In genomic region chr17:57909548-57909947, GRCh38 we compare ENCODE assay signal across 26 cellular contexts. TPM values are rescaled to one million over a fixed set of nuclear protein-coding genes. Genes with fewer than 3 reads are reported as not detected.
DNase-seq lines count a peak whose midpoint lies in the region; ATAC-seq and TF ChIP-seq lines count a peak whose summit lies in the region.
"Had no signal": no experiment of that assay in that cellular context is flagged by ENCODE, and none has a peak within 500 bp of the region (broad histone marks: within the 10 kb centered on the region; RNA-seq: fewer than 3 reads in every experiment).

No MANE protein-coding gene starts in this region.

- H3K4me3 Mint-ChIP-seq in Calu3 (ENCODE audit: low read depth, unreplicated experiment) (no peak overlapping the region), neural crest cell (peak overlapping the region; percentile 24)
- no peak overlapping the region for H3K4me3 Mint-ChIP-seq in CD4-positive, alpha-beta T cell
- H3K4me3 Mint-ChIP-seq: activated CD8-positive, alpha-beta memory T cell treated with anti-CD3 and anti-CD28 coated beads, Interleukin-2, amount 10 ng/mL, durations not matched to agents 7 days and 5 days; natural killer cell had no signal

- in situ Hi-C loops in gastrocnemius medialis (cut with MboI; ENCODE audit: low sequenced_read_pairs in 4 of 4) = no loop called here

- H3K36me3 ChIP-seq in esophagus muscularis mucosa = no peaks in the 10 kb centered on the region
- no peaks in the 10 kb centered on the region for H3K36me3 ChIP-seq in gastrocnemius medialis
- H3K36me3 ChIP-seq: pancreas, right atrium auricular region, spleen, upper lobe of right lung had no signal

- H3K4me1 ChIP-seq in esophagus muscularis mucosa (peaks cover 54 to 99% (median 89%) of the 10 kb centered on the region in 4 donors), gastrocnemius medialis (peaks cover 44 to 51% of the 10 kb centered on the region in 2 donors)

- no peaks in the 10 kb centered on the region for H3K9me3 ChIP-seq in esophagus muscularis mucosa
- H3K9me3 ChIP-seq in CD4-positive, alpha-beta T cell (ENCODE audit: control insufficient read depth, low read length) = no peaks in the 10 kb centered on the region
- H3K9me3 ChIP-seq in gastrocnemius medialis = no peaks in the 10 kb centered on the region
- H3K9me3 ChIP-seq: body of pancreas, Caco-2, pancreas, right atrium auricular region, spleen, upper lobe of right lung had no signal

- WGBS in esophagus muscularis mucosa = 82% methylated on average over 4 of the region's 5 CpGs

- peaks cover 9% of the 10 kb centered on the region for H3K36me3 Mint-ChIP-seq in Calu3 (ENCODE audit: insufficient read depth, unreplicated experiment)
- H3K36me3 Mint-ChIP-seq in neural crest cell (ENCODE audit: low read depth) = peaks cover 3% of the 10 kb centered on the region
- no peaks in the 10 kb centered on the region for H3K36me3 Mint-ChIP-seq in CD4-positive, alpha-beta T cell (ENCODE audit: low read depth)
- H3K36me3 Mint-ChIP-seq: activated CD8-positive, alpha-beta memory T cell treated with anti-CD3 and anti-CD28 coated beads, Interleukin-2, amount 10 ng/mL, durations not matched to agents 7 days and 5 days; natural killer cell had no signal

- H3K4me1 Mint-ChIP-seq in Calu3 (ENCODE audit: low read depth, unreplicated experiment) = peaks cover 62% of the 10 kb centered on the region
- H3K4me1 Mint-ChIP-seq in neural crest cell = peaks cover 78% of the 10 kb centered on the region
- no peaks in the 10 kb centered on the region for H3K4me1 Mint-ChIP-seq in CD4-positive, alpha-beta T cell (ENCODE audit: low read depth)
- H3K4me1 Mint-ChIP-seq: natural killer cell had no signal

- no peak for ATAC-seq in CD4-positive, alpha-beta T cell (ENCODE audit: poor library complexity)
- ATAC-seq in gastrocnemius medialis = no peak
- ATAC-seq: activated CD8-positive, alpha-beta memory T cell treated with anti-CD3 and anti-CD28 coated beads, Interleukin-2, amount 10 ng/mL, durations not matched to agents 7 days and 5 days; body of pancreas; foreskin keratinocyte; left lobe of liver; natural killer cell; pancreas; upper lobe of right lung had no signal

- no peaks in the 10 kb centered on the region for H3K9me3 Mint-ChIP-seq in Calu3 (ENCODE audit: low read depth, unreplicated experiment)
- H3K9me3 Mint-ChIP-seq in neural crest cell = no peaks in the 10 kb centered on the region
- no peaks in the 10 kb centered on the region for H3K9me3 Mint-ChIP-seq in CD4-positive, alpha-beta T cell
- H3K9me3 Mint-ChIP-seq: natural killer cell had no signal

- H3K4me3 ChIP-seq in esophagus muscularis mucosa (no peak overlapping the region), gastrocnemius medialis (no peak overlapping the region)
- H3K4me3 ChIP-seq: body of pancreas, pancreas, right atrium auricular region, spleen, upper lobe of right lung had no signal

- DNase-seq in Calu3 = no peak
- peak; percentile 34 for DNase-seq in NCI-H526 treated with DMSO at 0.1 percent for 48 hours (lab: John Stamatoyannopoulos, UW)
- no peak for DNase-seq in esophagus muscularis mucosa (ENCODE audit: extremely low spot score)
- no peak for DNase-seq in neural crest cell (ENCODE audit: low read depth, low spot score)
- DNase-seq in CD4-positive, alpha-beta T cell = no peak
- DNase-seq in OCI-M1 (lab: John Stamatoyannopoulos, UW) = no peak
- no peak for DNase-seq in gastrocnemius medialis
- no peak for DNase-seq in NCI-H1436 (lab: John Stamatoyannopoulos, UW)
- DNase-seq: ACHN; activated CD4-positive, CD25-positive, alpha-beta regulatory T cell; activated CD8-positive, alpha-beta memory T cell treated with anti-CD3 and anti-CD28 coated beads, Interleukin-2, amount 10 ng/mL, durations not matched to agents 7 days and 5 days; activated T-cell treated with anti-CD3 and anti-CD28 coated beads, Interleukin-2, amount 50 U/mL, for 48 hours; body of pancreas; Caco-2; effector CD8-positive, alpha-beta T cell; erythroblast; foreskin keratinocyte; Karpas-422; midbrain; natural killer cell; spleen; T-helper 1 cell; upper lobe of right lung had no signal

- H3K27me3 ChIP-seq in esophagus muscularis mucosa (no peaks in the 10 kb centered on the region), gastrocnemius medialis (no peaks in the 10 kb centered on the region)
- no peaks in the 10 kb centered on the region for H3K27me3 ChIP-seq in CD4-positive, alpha-beta T cell (ENCODE audit: control insufficient read depth, insufficient read depth, low read length)
- H3K27me3 ChIP-seq: body of pancreas, foreskin keratinocyte, pancreas, right atrium auricular region, upper lobe of right lung had no signal

- no peaks in the 10 kb centered on the region for H3K27me3 Mint-ChIP-seq in Calu3 (ENCODE audit: unreplicated experiment)
- H3K27me3 Mint-ChIP-seq in neural crest cell (ENCODE audit: low read depth) = no peaks in the 10 kb centered on the region
- H3K27me3 Mint-ChIP-seq in CD4-positive, alpha-beta T cell = no peaks in the 10 kb centered on the region

- POLR2A ChIA-PET in CD4-positive, alpha-beta T cell (lab: Charles Lee) = no interaction called here

- no peak for TF ChIP-seq POLR2A in esophagus muscularis mucosa (IDR thresholded peaks at IDR 0.05; ENCODE audit: low read depth)
- no peak for TF ChIP-seq POLR2A in gastrocnemius medialis (IDR thresholded peaks at IDR 0.05)

- intact Hi-C loops in Calu3 (cut with micrococcal nuclease; ENCODE audit: unreplicated experiment) = no loop called here
- intact Hi-C loops in esophagus muscularis mucosa (cut with DNase I) = no loop called here
- intact Hi-C loops in CD4-positive, alpha-beta T cell (cut with DNase I, micrococcal nuclease) = no loop called here
- intact Hi-C loops in gastrocnemius medialis (cut with DNase I; ENCODE audit: low total_unique reads) = no loop called here

- CTCF ChIA-PET in Calu3 (lab: Charles Lee) = no interaction called here
- CTCF ChIA-PET in CD4-positive, alpha-beta T cell (lab: Charles Lee) = no interaction called here

- no peak for TF ChIP-seq EP300 in esophagus muscularis mucosa (IDR thresholded peaks at IDR 0.05)

- TF ChIP-seq CTCF in Calu3 (IDR thresholded peaks at IDR 0.05; ENCODE audit: unreplicated experiment) (no peak), esophagus muscularis mucosa (IDR thresholded peaks at IDR 0.05) (no peak), neural crest cell (conservative IDR thresholded peaks at IDR 0.05) (no peak), gastrocnemius medialis (IDR thresholded peaks at IDR 0.05 in 4 of 5, conservative IDR thresholded peaks at IDR 0.05 in 1 of 5) (no peak)
- TF ChIP-seq CTCF in CD4-positive, alpha-beta T cell (IDR thresholded peaks at IDR 0.05) = no peak

- peak overlapping the region; percentile 61 to 100 (median 99) for H3K27ac ChIP-seq in esophagus muscularis mucosa (replicated peaks in 1 of 4)
- no peak overlapping the region for H3K27ac ChIP-seq in CD4-positive, alpha-beta T cell (ENCODE audit: low read depth, low read length)
- H3K27ac ChIP-seq in gastrocnemius medialis = peak overlapping the region in 1 of 4 donors; percentile 22
- H3K27ac ChIP-seq: foreskin keratinocyte, pancreas, right atrium auricular region, spleen, upper lobe of right lung had no signal

- no TSS peak for BruUV-seq in Calu3 (replicated peaks; lab: Mats Ljungman, UMichigan)

- peak overlapping the region; percentile 39 for H3K27ac Mint-ChIP-seq in Calu3 (ENCODE audit: unreplicated experiment)
- H3K27ac Mint-ChIP-seq in neural crest cell (ENCODE audit: unreplicated experiment) = peak overlapping the region; percentile 78
- no peak overlapping the region for H3K27ac Mint-ChIP-seq in CD4-positive, alpha-beta T cell
- H3K27ac Mint-ChIP-seq: activated CD8-positive, alpha-beta memory T cell treated with anti-CD3 and anti-CD28 coated beads, Interleukin-2, amount 10 ng/mL, durations not matched to agents 7 days and 5 days; natural killer cell had no signal

RNA-seq across cellular contexts. Expression of gene CUEDC1, which starts 45.7 kb away (rescaled TPM):
- total RNA-seq in Calu3 (2022) = 30.9 and 34.7 TPM in 2 replicates
- 10 to 100 TPM; 30.3 to 72.2 (median 51.2) TPM for total RNA-seq in esophagus muscularis mucosa
- total RNA-seq in neural crest cell = 73.7 and 86.9 TPM in 2 replicates
- 1 to 10 TPM in 1 of 2 experiments, under 1 TPM in 1; 0.41 to 1.0 TPM for total RNA-seq in CD4-positive, alpha-beta T cell
- 10 to 100 TPM; 31.2 to 43.9 (median 34.3) TPM for total RNA-seq in gastrocnemius medialis
- total RNA-seq: activated CD8-positive, alpha-beta memory T cell treated with anti-CD3 and anti-CD28 coated beads, Interleukin-2, amount 10 ng/mL, durations not matched to agents 7 days and 5 days had no signal

RNA-seq across cellular contexts. Expression of gene MRPS23, which starts 59.7 kb away (rescaled TPM):
- 38.1 and 49.0 TPM in 2 replicates for total RNA-seq in Calu3 (2022)
- 10 to 100 TPM; 11.6 to 22.2 (median 16.9) TPM for total RNA-seq in esophagus muscularis mucosa
- 50.0 and 63.0 TPM in 2 replicates for total RNA-seq in neural crest cell
- 10 to 100 TPM; 14.6 to 14.7 TPM for total RNA-seq in CD4-positive, alpha-beta T cell
- total RNA-seq in gastrocnemius medialis = 10 to 100 TPM; 24.3 to 47.2 (median 35.5) TPM

Comparison
In these comparisons a context has a peak if more than half of its experiments do, and no peak if none do; other contexts are left out.
1. RNA of gene CUEDC1, which starts 45.7 kb away (total RNA-seq): 73.7 to 86.9 TPM in neural crest cell, 30.3 to 72.2 TPM in esophagus muscularis mucosa, 31.2 to 43.9 TPM in gastrocnemius medialis and 30.9 to 34.7 TPM in Calu3; 0.41 to 1.0 TPM in CD4-positive, alpha-beta T cell; every median in the first group is over 10 times any median in the second.